23 cellular contexts compared by ENCODE assay signal in the genomic region with DNA sequence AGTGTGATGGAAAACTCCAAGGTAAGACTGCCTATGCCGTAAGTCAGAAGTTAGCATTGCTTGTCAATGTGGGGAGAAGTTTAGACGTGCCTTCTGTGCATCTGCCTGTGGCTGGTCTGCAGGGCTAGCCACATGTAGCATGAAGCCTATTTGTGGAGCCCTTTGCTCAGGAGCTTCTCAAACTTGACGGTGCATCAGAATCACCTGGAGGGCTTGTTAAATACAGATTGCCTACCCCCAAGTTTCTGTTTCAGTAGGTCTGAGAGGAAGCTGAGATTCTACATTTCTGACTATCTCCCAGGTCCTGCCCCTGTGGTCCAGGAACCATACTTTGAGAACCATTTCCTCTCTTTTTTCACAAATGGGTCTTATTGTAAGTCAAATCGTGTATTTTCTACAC.
"Had no signal": no experiment of that assay in that cellular context is flagged by ENCODE, and none has a peak within 500 bp of the region (broad histone marks: within the 10 kb centered on the region; RNA-seq: fewer than 3 reads in every experiment).

No MANE protein-coding gene starts in this region.

- H3K4me3 ChIP-seq: MG63 had no signal

- H3K27ac ChIP-seq: RWPE1 had no signal

- H3K9me3 ChIP-seq: MG63, SK-N-SH had no signal

- H3K9me2 ChIP-seq: SK-N-SH had no signal

- H3K4me2 ChIP-seq: SK-N-SH had no signal

- H3K9ac ChIP-seq: SK-N-SH had no signal

- H3K27me3 ChIP-seq: MG63 had no signal

- DNase-seq: IMR-90; Karpas-422; KG1; MG63; NCI-H1092 treated with DMSO at 0.1 percent for 48 hours; NCI-H1436; NCI-H187; NCI-H2029; NCI-H2081 treated with DMSO at 0.1 percent for 48 hours; NCI-H2171; NCI-H226; NCI-H446; NCI-H510A; NCI-H524 treated with DMSO at 0.1 percent for 48 hours; NCI-H69; NCI-H774; NK-92 treated with Interleukin-12 subunit alpha and Interleukin-12 subunit beta, amount 100 ng/mL, for 24 hours; PC-3; SHP77; SK-N-SH had no signal

- ATAC-seq: HepG2, Panc1, PC-3 had no signal
